10 cellular contexts compared by ENCODE assay signal in genomic region chr3:50256978-50257890, GRCh38. TPM values are rescaled to one million over a fixed set of nuclear protein-coding genes. Genes with fewer than 3 reads are reported as not detected.
DNase-seq lines count a peak whose midpoint lies in the region; ATAC-seq, FAIRE-seq and TF ChIP-seq lines count a peak whose summit lies in the region.
"Had no signal": no experiment of that assay in that cellular context is flagged by ENCODE, and none has a peak within 500 bp of the region (broad histone marks: within the 10 kb centered on the region; RNA-seq: fewer than 3 reads in every experiment).

No MANE protein-coding gene starts in this region.

- H3K4me3 ChIP-seq in adipocyte (ENCODE audit: low read length) (no peak overlapping the region), right lobe of liver (no peak overlapping the region)
- H3K4me3 ChIP-seq: SK-N-MC had no signal

- WGBS in right lobe of liver (ENCODE audit: insufficient coverage, low coverage, low lambda C conversion rate, missing lambda C conversion rate), result 97% methylated on average over 18 of the region's 20 CpGs

- H3K9me3 ChIP-seq in adipocyte (ENCODE audit: control insufficient read depth, low read length) (no peaks in the 10 kb centered on the region), right lobe of liver (no peaks in the 10 kb centered on the region)

- TF ChIP-seq CTCF in right lobe of liver (IDR thresholded peaks at IDR 0.05), result peak; percentile 43 to 53 (median 50)

- DNase-seq in DMS53 treated with DMSO at 0.1 percent for 48 hours (lab: John Stamatoyannopoulos, UW; ENCODE audit: unreplicated experiment) (peak; percentile 10), HTR-8/SVneo (ENCODE audit: insufficient read length, low spot score) (no peak), adipocyte (ENCODE audit: low read depth) (peak; percentile 47), right lobe of liver (no peak), kidney tubule cell (ENCODE audit: low spot score) (no peak)
- DNase-seq in central memory CD4-positive, alpha-beta T cell, result no peak

- H3K4me1 ChIP-seq in adipocyte (ENCODE audit: control insufficient read depth, insufficient read depth, low read length) (peaks cover 25% of the 10 kb centered on the region), right lobe of liver (peaks cover 0 to 30% (median 13%) of the 10 kb centered on the region in 4 donors)

- H3K36me3 ChIP-seq in adipocyte (ENCODE audit: control insufficient read depth, insufficient read depth, low read length, severe bottlenecking), result peaks cover 60% of the 10 kb centered on the region
- peaks cover 0 to 31% (median 22%) of the 10 kb centered on the region in 4 donors for H3K36me3 ChIP-seq in right lobe of liver

- ATAC-seq in right lobe of liver (no peak), HG03108 (IDR thresholded peaks at IDR 0.05; ENCODE audit: unreplicated experiment) (no peak), esophagus mucosa (no peak)

- no peak for TF ChIP-seq POLR2A in right lobe of liver (IDR thresholded peaks at IDR 0.05)

- H3K27ac ChIP-seq in right lobe of liver, result no peak overlapping the region
- H3K27ac ChIP-seq: SK-N-MC had no signal

- intact Hi-C loops in right lobe of liver (cut with DNase I), result no loop called here

- no peak overlapping the region for H3K9ac ChIP-seq in adipocyte (ENCODE audit: low read length)

- H3K27me3 ChIP-seq in adipocyte (replicated peaks; ENCODE audit: control insufficient read depth, insufficient read depth, low read length) (no peaks in the 10 kb centered on the region), right lobe of liver (no peaks in the 10 kb centered on the region)

- FAIRE-seq in HTR-8/SVneo (lab: Jason Lieb, UNC), result peak; percentile 74

RNA-seq across cellular contexts. Expression of gene SEMA3B, which starts 11.7 kb away (rescaled TPM):
- total RNA-seq in right lobe of liver (1 to 10 TPM; 1.7 to 4.5 (median 2.6) TPM), esophagus mucosa (2.4 TPM)

RNA-seq across cellular contexts. Expression of gene GNAI2, which starts 21.2 kb away (rescaled TPM):
- 100 to 1,000 TPM in 2 of 6 experiments, 10 to 100 TPM in 4; 73.3 to 125 (median 98.7) TPM for total RNA-seq in right lobe of liver
- total RNA-seq in esophagus mucosa, result 92.0 TPM

RNA-seq across cellular contexts. Expression of gene LSMEM2, which starts 21.7 kb away (rescaled TPM):
- total RNA-seq in right lobe of liver, result not detected
- total RNA-seq in esophagus mucosa, result not detected
- total RNA-seq: mononuclear cell had no signal

RNA-seq across cellular contexts. Expression of gene IFRD2, which starts 35.0 kb away (rescaled TPM):
- 10 to 100 TPM; 40.8 to 71.0 (median 56.3) TPM for total RNA-seq in right lobe of liver
- 65.8 TPM for total RNA-seq in esophagus mucosa

RNA-seq across cellular contexts. Expression of gene HYAL3, which starts 42.0 kb away (rescaled TPM):
- total RNA-seq in right lobe of liver, result 1 to 10 TPM; 1.8 to 7.5 (median 3.1) TPM
- 4.8 TPM for total RNA-seq in esophagus mucosa

Comparison
In these comparisons a context has a peak if more than half of its experiments do, and no peak if none do; other contexts are left out.
1. DNase-seq: peak in DMS53 treated with DMSO at 0.1 percent for 48 hours (single experiment) and adipocyte (single experiment); none in HTR-8/SVneo (single experiment), right lobe of liver (0 of 3), central memory CD4-positive, alpha-beta T cell (single experiment) and kidney tubule cell (single experiment).